ENCODE assay signal across 33 cellular contexts in genomic region chr3:174480767-174481166, GRCh38.
"Had no signal": no experiment of that assay in that cellular context is flagged by ENCODE, and none has a peak within 500 bp of the region (broad histone marks: within the 10 kb centered on the region; RNA-seq: fewer than 3 reads in every experiment).

No MANE protein-coding gene starts in this region.

- DNase-seq: Karpas-422, Kasumi-1, MG63, MM.1S, MV-4-11, NCI-H1048, NCI-H1092, NCI-H1092 treated with DMSO at 0.1 percent for 48 hours, NCI-H1105, NCI-H1105 treated with DMSO at 0.1 percent for 48 hours, NCI-H1417, NCI-H1417 treated with DMSO at 0.1 percent for 48 hours, NCI-H1436, NCI-H1436 treated with DMSO at 0.1 percent for 48 hours, NCI-H146, NCI-H1694, NCI-H1694 treated with DMSO at 0.1 percent for 48 hours, NCI-H187, NCI-H187 treated with DMSO at 0.1 percent for 48 hours, NCI-H1930, NCI-H2029, NCI-H2029 treated with DMSO at 0.1 percent for 48 hours, NCI-H2081, NCI-H2081 treated with DMSO at 0.1 percent for 48 hours, NCI-H2107, NCI-H2171, NCI-H2171 treated with DMSO at 0.1 percent for 48 hours, NCI-H2227 treated with DMSO at 0.1 percent for 48 hours, NCI-H226, NCI-H345, NCI-H446, NCI-H446 treated with DMSO at 0.1 percent for 48 hours, NCI-H510A had no signal
